11 cellular contexts compared by ENCODE assay signal in genomic region chr2:230423851-230424458, GRCh38. TPM values are rescaled to one million over a fixed set of nuclear protein-coding genes. Genes with fewer than 3 reads are reported as not detected.
A peak's percentile ranks its signal among the peaks of the same experiment; 100 is the strongest.
DNase-seq lines count a peak whose midpoint lies in the region; ATAC-seq and TF ChIP-seq lines count a peak whose summit lies in the region.
"Had no signal": no experiment of that assay in that cellular context is flagged by ENCODE, and none has a peak within 500 bp of the region (broad histone marks: within the 10 kb centered on the region; RNA-seq: fewer than 3 reads in every experiment).

No MANE protein-coding gene starts in this region.

- H3K4me1 Mint-ChIP-seq in activated CD4-positive, alpha-beta T cell treated with anti-CD3 and anti-CD28 coated beads for 36 hours = peaks cover 78% of the 10 kb centered on the region
- peaks cover 74% of the 10 kb centered on the region for H3K4me1 Mint-ChIP-seq in activated naive CD8-positive, alpha-beta T cell treated with anti-CD3 and anti-CD28 coated beads for 36 hours
- H3K4me1 Mint-ChIP-seq in stimulated activated memory B cell treated with anti-CD40 and anti-IgM and Interleukin-4, amounts not matched to agents 10 μg/mL and 1 μg/mL and 100 μg/mL, for 72 hours = peaks cover 93% of the 10 kb centered on the region

- H3K27ac ChIP-seq in foreskin keratinocyte (no peak overlapping the region), SJCRH30 (no peak overlapping the region)
- H3K27ac ChIP-seq: SK-N-MC had no signal

- no peak for DNase-seq in activated CD4-positive, alpha-beta T cell treated with anti-CD3 and anti-CD28 coated beads for 36 hours
- no peak for DNase-seq in activated CD4-positive, alpha-beta T cell treated with anti-CD3 and anti-CD28 coated beads for 4 hours
- DNase-seq in activated naive CD8-positive, alpha-beta T cell treated with anti-CD3 and anti-CD28 coated beads for 36 hours = no peak
- peak; percentile 81 to 87 for DNase-seq in foreskin keratinocyte
- no peak for DNase-seq in foreskin fibroblast
- no peak for DNase-seq in SJCRH30
- DNase-seq: ACHN; activated naive CD4-positive, alpha-beta T cell had no signal

- H3K27ac Mint-ChIP-seq in activated CD4-positive, alpha-beta T cell treated with anti-CD3 and anti-CD28 coated beads for 36 hours = peak overlapping the region; percentile 16
- H3K27ac Mint-ChIP-seq in activated naive CD8-positive, alpha-beta T cell treated with anti-CD3 and anti-CD28 coated beads for 36 hours = peak overlapping the region; percentile 68
- H3K27ac Mint-ChIP-seq in stimulated activated memory B cell treated with anti-CD40 and anti-IgM and Interleukin-4, amounts not matched to agents 10 μg/mL and 1 μg/mL and 100 μg/mL, for 72 hours = peak overlapping the region; percentile 65

- no peak for ATAC-seq in activated CD4-positive, alpha-beta T cell treated with anti-CD3 and anti-CD28 coated beads for 36 hours
- ATAC-seq in foreskin keratinocyte = peak; percentile 64
- ATAC-seq in stimulated activated memory B cell treated with anti-CD40 and anti-IgM and Interleukin-4, amounts not matched to agents 10 μg/mL and 1 μg/mL and 100 μg/mL, for 72 hours = no peak
- no peak for ATAC-seq in GM19467 (IDR thresholded peaks at IDR 0.05; ENCODE audit: unreplicated experiment)

- H3K9me3 ChIP-seq in SJCRH30 (replicated peaks) = peaks cover 1% of the 10 kb centered on the region; the same call in 1 of the 2 replicates

- intact Hi-C loops in activated CD4-positive, alpha-beta T cell treated with anti-CD3 and anti-CD28 coated beads for 36 hours (cut with DNase I, micrococcal nuclease) = no loop called here

- no peak for TF ChIP-seq CTCF in foreskin keratinocyte (conservative IDR thresholded peaks at IDR 0.05)
- no peak for TF ChIP-seq CTCF in foreskin fibroblast (IDR thresholded peaks at IDR 0.05; ENCODE audit: low read depth, low read length)

- H3K27me3 ChIP-seq in foreskin keratinocyte (no peaks in the 10 kb centered on the region), SJCRH30 (no peaks in the 10 kb centered on the region)

- CTCF ChIA-PET in activated CD4-positive, alpha-beta T cell treated with anti-CD3 and anti-CD28 coated beads for 36 hours (lab: Charles Lee) = interaction anchor here (1.2 kb wide), 2 partner anchors 12 to 16 kb away, joined by 3 read pairs; no protein-coding TSS in a partner anchor

- POLR2A ChIA-PET in activated CD4-positive, alpha-beta T cell treated with anti-CD3 and anti-CD28 coated beads for 36 hours (lab: Charles Lee) = no interaction called here

- no peak overlapping the region for H3K4me3 ChIP-seq in foreskin fibroblast (ENCODE audit: low read depth in 1 of 2, low read length in 2 of 2)
- H3K4me3 ChIP-seq in SJCRH30 = no peak overlapping the region
- H3K4me3 ChIP-seq: SK-N-MC had no signal

- peaks cover 72% of the 10 kb centered on the region for H3K36me3 Mint-ChIP-seq in activated CD4-positive, alpha-beta T cell treated with anti-CD3 and anti-CD28 coated beads for 36 hours (ENCODE audit: low read depth)
- H3K36me3 Mint-ChIP-seq in activated naive CD8-positive, alpha-beta T cell treated with anti-CD3 and anti-CD28 coated beads for 36 hours = peaks cover 71% of the 10 kb centered on the region
- peaks cover 86% of the 10 kb centered on the region for H3K36me3 Mint-ChIP-seq in stimulated activated memory B cell treated with anti-CD40 and anti-IgM and Interleukin-4, amounts not matched to agents 10 μg/mL and 1 μg/mL and 100 μg/mL, for 72 hours

- peaks cover 2% of the 10 kb centered on the region for H3K9me3 Mint-ChIP-seq in activated CD4-positive, alpha-beta T cell treated with anti-CD3 and anti-CD28 coated beads for 36 hours (ENCODE audit: low read depth)
- H3K9me3 Mint-ChIP-seq in activated naive CD8-positive, alpha-beta T cell treated with anti-CD3 and anti-CD28 coated beads for 36 hours = peaks cover 6% of the 10 kb centered on the region
- peaks cover 3% of the 10 kb centered on the region for H3K9me3 Mint-ChIP-seq in stimulated activated memory B cell treated with anti-CD40 and anti-IgM and Interleukin-4, amounts not matched to agents 10 μg/mL and 1 μg/mL and 100 μg/mL, for 72 hours

- peaks cover 22% of the 10 kb centered on the region for H3K4me1 ChIP-seq in foreskin keratinocyte
- no peaks in the 10 kb centered on the region for H3K4me1 ChIP-seq in SJCRH30

- H3K27me3 Mint-ChIP-seq in activated CD4-positive, alpha-beta T cell treated with anti-CD3 and anti-CD28 coated beads for 36 hours = no peaks in the 10 kb centered on the region
- H3K27me3 Mint-ChIP-seq in activated naive CD8-positive, alpha-beta T cell treated with anti-CD3 and anti-CD28 coated beads for 36 hours = no peaks in the 10 kb centered on the region
- no peaks in the 10 kb centered on the region for H3K27me3 Mint-ChIP-seq in stimulated activated memory B cell treated with anti-CD40 and anti-IgM and Interleukin-4, amounts not matched to agents 10 μg/mL and 1 μg/mL and 100 μg/mL, for 72 hours

- no peaks in the 10 kb centered on the region for H3K36me3 ChIP-seq in SJCRH30

- H3K4me3 Mint-ChIP-seq in activated CD4-positive, alpha-beta T cell treated with anti-CD3 and anti-CD28 coated beads for 36 hours = peak overlapping the region; percentile 4
- peak overlapping the region; percentile 51 for H3K4me3 Mint-ChIP-seq in activated naive CD8-positive, alpha-beta T cell treated with anti-CD3 and anti-CD28 coated beads for 36 hours
- H3K4me3 Mint-ChIP-seq in stimulated activated memory B cell treated with anti-CD40 and anti-IgM and Interleukin-4, amounts not matched to agents 10 μg/mL and 1 μg/mL and 100 μg/mL, for 72 hours = peak overlapping the region; percentile 47

RNA-seq across cellular contexts. Expression of gene SP100, which starts 8.0 kb away (rescaled TPM):
- 100 to 1,000 TPM; 150 to 174 TPM for total RNA-seq in activated CD4-positive, alpha-beta T cell treated with anti-CD3 and anti-CD28 coated beads for 36 hours
- 100 to 1,000 TPM; 108 to 112 TPM for total RNA-seq in activated naive CD8-positive, alpha-beta T cell treated with anti-CD3 and anti-CD28 coated beads for 36 hours
- total RNA-seq in foreskin keratinocyte = 146 TPM in 2 replicates
- 58.1 and 61.6 TPM in 2 replicates for polyA plus RNA-seq in foreskin keratinocyte
- 5.5 and 6.2 TPM in 2 replicates for total RNA-seq in SJCRH30 (2014; rRNA removed; shearing (Covaris generic))

Comparison
In these comparisons a context has a peak if more than half of its experiments do, and no peak if none do; other contexts are left out.
1. DNase-seq: peak in foreskin keratinocyte (2 of 2); none in activated CD4-positive, alpha-beta T cell treated with anti-CD3 and anti-CD28 coated beads for 36 hours (single experiment), activated CD4-positive, alpha-beta T cell treated with anti-CD3 and anti-CD28 coated beads for 4 hours (0 of 2), activated naive CD8-positive, alpha-beta T cell treated with anti-CD3 and anti-CD28 coated beads for 36 hours (single experiment), foreskin fibroblast (0 of 2) and SJCRH30 (0 of 2).
2. H3K27ac Mint-ChIP-seq: peak in every context shown above with its lines; median percentile 68 in activated naive CD8-positive, alpha-beta T cell treated with anti-CD3 and anti-CD28 coated beads for 36 hours; 65 in stimulated activated memory B cell treated with anti-CD40 and anti-IgM and Interleukin-4, amounts not matched to agents 10 μg/mL and 1 μg/mL and 100 μg/mL, for 72 hours; 16 in activated CD4-positive, alpha-beta T cell treated with anti-CD3 and anti-CD28 coated beads for 36 hours.
3. RNA of gene SP100, which starts 8.0 kb away (total RNA-seq): 150 to 174 TPM in activated CD4-positive, alpha-beta T cell treated with anti-CD3 and anti-CD28 coated beads for 36 hours, 146 TPM in foreskin keratinocyte and 108 to 112 TPM in activated naive CD8-positive, alpha-beta T cell treated with anti-CD3 and anti-CD28 coated beads for 36 hours; 5.5 to 6.2 TPM in SJCRH30; every median in the first group is over 10 times any median in the second.
4. Peak in every context shown above with its lines, with median percentiles within 50 percentile points of each other: H3K4me3 Mint-ChIP-seq.